ENCODE assay signal across 8 cellular contexts in the genomic region with DNA sequence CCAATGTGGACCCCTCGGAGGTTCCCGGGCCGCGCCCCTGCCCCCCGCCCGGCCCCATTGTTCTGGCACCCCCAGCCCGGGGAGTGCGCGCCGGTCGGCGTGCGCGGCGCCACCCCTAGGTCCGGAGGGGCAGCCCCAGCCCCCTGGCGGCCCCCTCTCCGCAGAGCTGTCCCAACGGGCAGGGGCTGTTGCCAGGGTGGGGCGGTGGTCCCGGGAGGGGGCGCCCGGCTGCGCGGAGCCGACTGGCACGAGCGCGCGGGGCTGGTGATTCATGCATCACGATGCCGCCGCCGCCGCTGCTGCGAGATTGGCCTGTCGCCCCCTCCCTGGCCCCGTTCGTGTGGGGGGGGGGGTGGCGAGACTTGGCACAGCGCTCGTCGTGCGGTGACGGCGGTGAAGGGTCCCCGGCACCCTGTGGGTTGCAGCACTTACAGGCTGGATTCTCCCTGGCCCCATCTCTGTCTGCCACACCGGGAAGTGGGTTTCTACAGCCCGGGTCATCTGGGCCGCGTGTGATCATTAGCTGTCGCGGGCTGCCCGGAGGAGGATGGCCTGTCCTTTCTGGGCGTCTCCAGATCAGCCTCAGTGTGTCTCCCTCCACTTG. TPM values are rescaled to one million over a fixed set of nuclear protein-coding genes. Genes with fewer than 3 reads are reported as not detected.
A peak's percentile ranks its signal among the peaks of the same experiment; 100 is the strongest.
DNase-seq lines count a peak whose midpoint lies in the region; ATAC-seq and TF ChIP-seq lines count a peak whose summit lies in the region.

No MANE protein-coding gene starts in this region.

- peak overlapping the region in 1 of 8 donors; percentile 66 for H3K27ac Mint-ChIP-seq in CD8-positive, alpha-beta memory T cell

- H3K36me3 ChIP-seq in CD8-positive, alpha-beta memory T cell (ENCODE audit: insufficient read depth, low read length): no peaks in the 10 kb centered on the region
- peaks cover 3% of the 10 kb centered on the region; the same call in 1 of the 2 replicates for H3K36me3 ChIP-seq in RWPE2 (ENCODE audit: low read depth)
- H3K36me3 ChIP-seq in adrenal gland (replicated peaks in 1 of 2): no peaks in the 10 kb centered on the region

- peaks cover 6 to 24% of the 10 kb centered on the region in 2 donors for H3K27me3 Mint-ChIP-seq in CD8-positive, alpha-beta memory T cell

- no peaks in the 10 kb centered on the region for H3K9me3 Mint-ChIP-seq in CD8-positive, alpha-beta memory T cell

- H3K36me3 Mint-ChIP-seq in CD8-positive, alpha-beta memory T cell: no peaks in the 10 kb centered on the region

- H3K4me1 ChIP-seq in CD8-positive, alpha-beta memory T cell (ENCODE audit: insufficient read depth, low read length): no peaks in the 10 kb centered on the region
- H3K4me1 ChIP-seq in RWPE2 (ENCODE audit: insufficient read depth, poor library complexity, severe bottlenecking) (no peaks in the 10 kb centered on the region), adrenal gland (replicated peaks in 1 of 2) (peaks cover 8 to 21% of the 10 kb centered on the region in 2 donors)

- DNase-seq in CD8-positive, alpha-beta memory T cell: peak in 4 of 5 donors; percentile 18 to 62 (median 38)
- DNase-seq in RWPE2 (ENCODE audit: low spot score): no peak
- DNase-seq in adrenal gland: peak in 5 of 7 donors; percentile 62 to 74 (median 68)
- DNase-seq in stimulated activated CD4-positive, alpha-beta T cell treated with anti-CD3 and anti-CD28 coated beads, Interleukin-1b, Interleukin-23, amount 100 ng/mL, for 48 hours: peak; percentile 40
- no peak for DNase-seq in NCI-H1105 treated with DMSO at 0.1 percent for 48 hours (lab: John Stamatoyannopoulos, UW)
- DNase-seq in NCI-H1436 (lab: John Stamatoyannopoulos, UW): no peak
- DNase-seq in inferior parietal cortex (ENCODE audit: extremely low spot score): no peak

- POLR2A ChIA-PET in CD8-positive, alpha-beta memory T cell (lab: Charles Lee): no interaction called here

- peak; percentile 14; the same call in 1 of the 3 replicates for ATAC-seq in RWPE2 (ENCODE audit: low read depth)

- peak overlapping the region; percentile 54 to 83 (median 75) for H3K4me3 Mint-ChIP-seq in CD8-positive, alpha-beta memory T cell

- no peak overlapping the region for H3K27ac ChIP-seq in CD8-positive, alpha-beta memory T cell (ENCODE audit: low read depth, low read length)
- peak overlapping the region; percentile 49 for H3K27ac ChIP-seq in RWPE2 (ENCODE audit: poor library complexity, severe bottlenecking)
- H3K27ac ChIP-seq in adrenal gland: peak overlapping the region in 4 of 5 donors; percentile 33 to 80 (median 76)

- WGBS in adrenal gland, 4 donors: 0 to 5% (median 2%) methylated on average over 8 to 55 of the region's 55 CpGs; no CpG with 5 or more reads in 1 of the 4 donors

- peak in 1 of 2 donors; percentile 25 for TF ChIP-seq POLR2A in adrenal gland (IDR thresholded peaks at IDR 0.05)

- H3K27me3 ChIP-seq in CD8-positive, alpha-beta memory T cell (ENCODE audit: insufficient read depth, low read length, poor library complexity, severe bottlenecking): peaks cover 10% of the 10 kb centered on the region
- no peaks in the 10 kb centered on the region for H3K27me3 ChIP-seq in RWPE2 (ENCODE audit: insufficient read depth, poor library complexity, severe bottlenecking)
- H3K27me3 ChIP-seq in adrenal gland: no peaks in the 10 kb centered on the region

- no peaks in the 10 kb centered on the region for H3K9me3 ChIP-seq in CD8-positive, alpha-beta memory T cell (ENCODE audit: low read length)
- H3K9me3 ChIP-seq in RWPE2 (ENCODE audit: severe bottlenecking) (no peaks in the 10 kb centered on the region), adrenal gland (replicated peaks in 1 of 3) (no peaks in the 10 kb centered on the region), iPS-18c (ENCODE audit: control insufficient read depth, insufficient read depth, low read length) (no peaks in the 10 kb centered on the region)

- peak; percentile 25 for TF ChIP-seq CTCF in RWPE2 (IDR thresholded peaks at IDR 0.05; ENCODE audit: poor library complexity, severe bottlenecking)
- peak in 1 of 6 experiments; percentile 14 for TF ChIP-seq CTCF in adrenal gland (IDR thresholded peaks at IDR 0.05)

- CTCF ChIA-PET in CD8-positive, alpha-beta memory T cell (lab: Charles Lee): no interaction called here

- H3K4me1 Mint-ChIP-seq in CD8-positive, alpha-beta memory T cell: peaks cover 10 to 15% (median 10%) of the 10 kb centered on the region in 3 donors

- H3K4me3 ChIP-seq in CD8-positive, alpha-beta memory T cell (ENCODE audit: low read length): no peak overlapping the region
- H3K4me3 ChIP-seq in RWPE2 (ENCODE audit: severe bottlenecking) (peak overlapping the region; percentile 84), adrenal gland (peak overlapping the region in 3 of 4 donors; percentile 56 to 80 (median 56)), iPS-18c (ENCODE audit: insufficient read depth, low read depth, low read length) (peak overlapping the region; percentile 60)

- intact Hi-C loops in adrenal gland (cut with DNase I): no loop called here

RNA-seq across cellular contexts. Expression of a gene that starts 0.8 kb away (rescaled TPM):
- total RNA-seq in CD8-positive, alpha-beta memory T cell: 10 to 100 TPM; 23.6 to 24.3 TPM
- 0.54 TPM for polyA plus RNA-seq in CD8-positive, alpha-beta memory T cell
- 10 to 100 TPM; 21.7 to 87.6 (median 44.5) TPM for total RNA-seq in adrenal gland
- polyA plus RNA-seq in adrenal gland: 10 to 100 TPM; 18.5 to 33.8 (median 21.8) TPM

Comparison
In these comparisons a context has a peak if more than half of its experiments do, and no peak if none do; other contexts are left out.
1. DNase-seq: peak in CD8-positive, alpha-beta memory T cell (4 of 5), adrenal gland (5 of 7) and stimulated activated CD4-positive, alpha-beta T cell treated with anti-CD3 and anti-CD28 coated beads, Interleukin-1b, Interleukin-23, amount 100 ng/mL, for 48 hours (single experiment); none in RWPE2 (single experiment), NCI-H1105 treated with DMSO at 0.1 percent for 48 hours (single experiment), NCI-H1436 (single experiment) and inferior parietal cortex (single experiment).